ENCODE assay signal across 1 cellular context in genomic region chr1:114322726-114323125, GRCh38.
TF ChIP-seq lines count a peak whose summit lies in the region.

No MANE protein-coding gene starts in this region.

TF ChIP-seq in IMR-90, 13 proteins besides CTCF, POLR2A, EP300 and RAD21:
- TF ChIP-seq USF2 (IDR thresholded peaks at IDR 0.05; ENCODE audit: low read depth, low read length): no peak
- TF ChIP-seq NFE2L2 (IDR thresholded peaks at IDR 0.05; ENCODE audit: low read depth, low read length): no peak
- no peak for TF ChIP-seq BHLHE40 (IDR thresholded peaks at IDR 0.05; ENCODE audit: low read depth, low read length)
- no peak for TF ChIP-seq CEBPB (IDR thresholded peaks at IDR 0.05; ENCODE audit: low read depth, low read length)
- no peak for TF ChIP-seq RFX5 (IDR thresholded peaks at IDR 0.05; ENCODE audit: low read depth, low read length)
- TF ChIP-seq SMC3 (IDR thresholded peaks at IDR 0.05; ENCODE audit: low read depth, low read length): no peak
- no peak for TF ChIP-seq MAFK (IDR thresholded peaks at IDR 0.05; ENCODE audit: low read depth, low read length)
- no peak for TF ChIP-seq MXI1 (IDR thresholded peaks at IDR 0.05; ENCODE audit: borderline replicate concordance, low read depth, low read length)
